Comparison of ENCODE assay signal across 8 cellular contexts in the genomic region with DNA sequence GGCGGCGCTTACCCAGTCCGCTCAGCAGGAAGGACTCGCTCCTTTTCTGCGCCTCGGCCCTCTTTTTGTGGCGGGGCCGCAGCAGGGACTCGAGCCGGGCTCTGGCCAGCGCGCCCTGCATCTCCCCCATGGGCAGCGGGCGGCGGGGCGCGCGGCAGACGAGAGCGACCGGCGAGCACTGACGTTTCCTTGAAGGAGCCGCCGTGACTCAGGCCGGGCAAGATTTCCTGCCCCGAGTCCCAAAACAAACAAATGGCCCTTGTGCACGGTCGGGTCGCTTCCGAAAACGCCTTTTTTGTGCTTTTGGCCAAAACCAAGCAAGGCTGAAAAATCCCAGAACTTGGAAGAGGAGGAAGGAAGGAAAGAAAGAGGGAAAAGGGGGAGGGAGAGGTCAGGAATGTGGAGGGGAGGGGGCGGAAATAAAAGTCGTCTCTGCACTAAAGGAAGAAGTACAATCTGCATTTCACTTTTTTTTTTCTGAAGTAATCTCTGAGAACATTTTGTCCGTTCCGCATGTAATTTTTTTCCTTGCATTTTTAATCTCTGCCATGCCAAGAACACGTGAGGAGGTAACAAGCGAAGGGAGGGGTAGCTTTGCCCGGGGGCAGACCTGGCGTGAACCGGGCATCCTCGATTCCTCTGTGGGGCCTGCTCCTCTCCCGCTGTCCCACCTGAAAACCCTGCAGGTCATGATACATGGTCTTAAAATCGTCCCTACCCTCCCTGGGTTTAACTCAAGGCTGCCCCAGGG.
DNase-seq lines count a peak whose midpoint lies in the region; ATAC-seq and TF ChIP-seq lines count a peak whose summit lies in the region.

No MANE protein-coding gene starts in this region.

- H3K4me3 ChIP-seq in RWPE2 (ENCODE audit: severe bottlenecking) (peak overlapping the region; percentile 60), astrocyte of the spinal cord (ENCODE audit: low read depth, low read length) (peak overlapping the region; percentile 57), iPS-15b (ENCODE audit: low read depth, low read length) (peak overlapping the region; percentile 66), sigmoid colon (peak overlapping the region; percentile 56 to 75 (median 72))

- peak; percentile 26 for DNase-seq in NCI-H82 (lab: John Stamatoyannopoulos, UW)
- no peak for DNase-seq in NCI-H82 treated with DMSO at 0.1 percent for 48 hours (lab: John Stamatoyannopoulos, UW; ENCODE audit: unreplicated experiment)
- no peak for DNase-seq in RWPE2 (ENCODE audit: low spot score)
- DNase-seq in astrocyte of the spinal cord (ENCODE audit: low read depth, low spot score): peak; percentile 86
- DNase-seq in sigmoid colon: peak; percentile 80
- DNase-seq in NCI-H446 treated with DMSO at 0.1 percent for 48 hours (lab: John Stamatoyannopoulos, UW): no peak

- H3K27me3 ChIP-seq in RWPE2 (ENCODE audit: insufficient read depth, poor library complexity, severe bottlenecking) (no peaks in the 10 kb centered on the region), iPS-15b (ENCODE audit: control insufficient read depth, insufficient read depth, low read length) (peaks cover 8% of the 10 kb centered on the region), sigmoid colon (peaks cover 0 to 42% (median 0%) of the 10 kb centered on the region in 3 donors)

- H3K27ac ChIP-seq in RWPE2 (ENCODE audit: poor library complexity, severe bottlenecking) (peak overlapping the region; percentile 91), sigmoid colon (peak overlapping the region; percentile 80 to 97 (median 88))

- intact Hi-C loops in sigmoid colon (cut with DNase I): loop anchor here (2.0 to 10.0 kb wide), 4 partner anchors 221 to 879 kb away; partner anchors contain the start of genes HBS1L and TBPL1

- ATAC-seq in HG03045 (IDR thresholded peaks at IDR 0.05; ENCODE audit: unreplicated experiment): peak; percentile 15
- ATAC-seq in RWPE2 (ENCODE audit: low read depth): peak; percentile 47

- in situ Hi-C loops in astrocyte of the spinal cord (cut with HindIII; ENCODE audit: low sequenced_read_pairs): no loop called here

- no peak for TF ChIP-seq CTCF in RWPE2 (IDR thresholded peaks at IDR 0.05; ENCODE audit: poor library complexity, severe bottlenecking)
- no peak for TF ChIP-seq CTCF in astrocyte of the spinal cord (IDR thresholded peaks at IDR 0.05; ENCODE audit: low read depth, low read length)
- TF ChIP-seq CTCF in sigmoid colon (IDR thresholded peaks at IDR 0.05): no peak

- peak in 1 of 2 donors; percentile 11 for TF ChIP-seq POLR2A in sigmoid colon (IDR thresholded peaks at IDR 0.05)

- no peak for TF ChIP-seq EP300 in sigmoid colon (IDR thresholded peaks at IDR 0.05)

- 2% methylated on average over 44 of the region's 44 CpGs for WGBS in sigmoid colon, 2 donors

- H3K36me3 ChIP-seq in RWPE2 (ENCODE audit: low read depth) (peaks cover 38% of the 10 kb centered on the region), iPS-15b (ENCODE audit: control insufficient read depth, insufficient read depth, low read length) (peaks cover 16% of the 10 kb centered on the region), sigmoid colon (peaks cover 0 to 22% (median 4%) of the 10 kb centered on the region in 4 donors)

- no peaks in the 10 kb centered on the region for H3K9me3 ChIP-seq in RWPE2 (ENCODE audit: severe bottlenecking)
- H3K9me3 ChIP-seq in iPS-15b (ENCODE audit: control insufficient read depth, insufficient read depth, low read length): no peaks in the 10 kb centered on the region
- H3K9me3 ChIP-seq in sigmoid colon: no peaks in the 10 kb centered on the region

- H3K9ac ChIP-seq in iPS-15b (ENCODE audit: low read depth, low read length): peak overlapping the region; percentile 50

- H3K4me1 ChIP-seq in RWPE2 (ENCODE audit: insufficient read depth, poor library complexity, severe bottlenecking) (peaks cover 31% of the 10 kb centered on the region), iPS-15b (ENCODE audit: control insufficient read depth, insufficient read depth, low read length) (peaks cover 13% of the 10 kb centered on the region), sigmoid colon (peaks cover 0 to 32% (median 26%) of the 10 kb centered on the region in 4 donors)

Comparison
In these comparisons a context has a peak if more than half of its experiments do, and no peak if none do; other contexts are left out.
1. DNase-seq: peak in NCI-H82 (single experiment), astrocyte of the spinal cord (single experiment) and sigmoid colon (single experiment); none in NCI-H82 treated with DMSO at 0.1 percent for 48 hours (single experiment), RWPE2 (single experiment) and NCI-H446 treated with DMSO at 0.1 percent for 48 hours (single experiment).
2. Peak in every context shown above with its lines, with median percentiles within 50 percentile points of each other: H3K4me3 ChIP-seq.